ENCODE assay signal across 9 cellular contexts in the genomic region with DNA sequence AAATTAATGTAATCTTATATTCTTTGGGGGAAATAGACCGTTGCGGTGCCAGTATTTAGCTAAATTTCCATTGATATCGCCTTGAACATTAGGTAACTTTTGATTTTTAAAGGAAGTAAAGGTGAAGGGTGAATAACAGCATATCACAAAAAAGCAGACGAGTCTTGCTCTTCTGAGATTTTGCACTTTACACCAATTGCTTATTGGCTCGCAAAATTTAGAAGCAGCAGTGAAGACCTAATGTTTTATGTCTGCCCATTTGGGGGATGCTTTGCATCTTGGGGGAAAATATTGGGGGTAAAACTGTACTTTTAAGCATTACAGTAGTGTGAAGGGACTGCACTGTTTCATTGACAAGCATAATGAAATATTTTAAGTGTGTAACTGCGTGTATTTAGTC. TPM values are rescaled to one million over a fixed set of nuclear protein-coding genes. Genes with fewer than 3 reads are reported as not detected.
DNase-seq lines count a peak whose midpoint lies in the region; ATAC-seq and TF ChIP-seq lines count a peak whose summit lies in the region.
"Had no signal": no experiment of that assay in that cellular context is flagged by ENCODE, and none has a peak within 500 bp of the region (broad histone marks: within the 10 kb centered on the region; RNA-seq: fewer than 3 reads in every experiment).

No MANE protein-coding gene starts in this region.

- TF ChIP-seq POLR2A in esophagus squamous epithelium (IDR thresholded peaks at IDR 0.05) (no peak), prostate gland (IDR thresholded peaks at IDR 0.05) (no peak)

- H3K27ac Mint-ChIP-seq in CD4-positive, CD25-positive, alpha-beta regulatory T cell: no peak overlapping the region
- H3K27ac Mint-ChIP-seq in progenitor cell of endocrine pancreas: no peak overlapping the region

- no peak overlapping the region for H3K4me3 Mint-ChIP-seq in CD4-positive, CD25-positive, alpha-beta regulatory T cell
- H3K4me3 Mint-ChIP-seq in progenitor cell of endocrine pancreas (ENCODE audit: low read depth): no peak overlapping the region

- no peaks in the 10 kb centered on the region for H3K9me3 Mint-ChIP-seq in CD4-positive, CD25-positive, alpha-beta regulatory T cell
- H3K9me3 Mint-ChIP-seq in progenitor cell of endocrine pancreas (ENCODE audit: low read depth): peaks cover 2% of the 10 kb centered on the region

- peaks cover 0 to 8% (median 5%) of the 10 kb centered on the region in 4 donors for H3K4me1 Mint-ChIP-seq in CD4-positive, CD25-positive, alpha-beta regulatory T cell
- H3K4me1 Mint-ChIP-seq in progenitor cell of endocrine pancreas (ENCODE audit: low read depth): peaks cover 11% of the 10 kb centered on the region

- H3K9me3 ChIP-seq in CD4-positive, CD25-positive, alpha-beta regulatory T cell (ENCODE audit: control insufficient read depth in 2 of 2, low read length in 2 of 2): no peaks in the 10 kb centered on the region
- no peaks in the 10 kb centered on the region for H3K9me3 ChIP-seq in MG63
- no peaks in the 10 kb centered on the region for H3K9me3 ChIP-seq in esophagus squamous epithelium
- no peaks in the 10 kb centered on the region for H3K9me3 ChIP-seq in prostate gland
- H3K9me3 ChIP-seq: adrenal gland had no signal

- no peaks in the 10 kb centered on the region for H3K27me3 ChIP-seq in CD4-positive, CD25-positive, alpha-beta regulatory T cell (ENCODE audit: control insufficient read depth, insufficient read depth, low read length)
- no peaks in the 10 kb centered on the region for H3K27me3 ChIP-seq in MG63
- H3K27me3 ChIP-seq in esophagus squamous epithelium: no peaks in the 10 kb centered on the region
- no peaks in the 10 kb centered on the region for H3K27me3 ChIP-seq in prostate gland (replicated peaks; ENCODE audit: insufficient read depth)
- H3K27me3 ChIP-seq: adrenal gland had no signal

- H3K36me3 ChIP-seq in CD4-positive, CD25-positive, alpha-beta regulatory T cell (ENCODE audit: control insufficient read depth, insufficient read depth, low read length): no peaks in the 10 kb centered on the region
- H3K36me3 ChIP-seq in MG63 (no peaks in the 10 kb centered on the region), esophagus squamous epithelium (no peaks in the 10 kb centered on the region), prostate gland (no peaks in the 10 kb centered on the region)
- H3K36me3 ChIP-seq: adrenal gland had no signal

- H3K4me3 ChIP-seq in CD4-positive, CD25-positive, alpha-beta regulatory T cell (ENCODE audit: low read depth, low read length): peak overlapping the region; percentile 94
- H3K4me3 ChIP-seq in MG63: peak overlapping the region; percentile 60; the same call in 1 of the 2 replicates
- H3K4me3 ChIP-seq in esophagus squamous epithelium: peak overlapping the region; percentile 34 to 66 (median 55)
- peak overlapping the region; percentile 37 to 42 for H3K4me3 ChIP-seq in prostate gland

- H3K27me3 Mint-ChIP-seq in CD4-positive, CD25-positive, alpha-beta regulatory T cell: no peaks in the 10 kb centered on the region
- peaks cover 3% of the 10 kb centered on the region for H3K27me3 Mint-ChIP-seq in progenitor cell of endocrine pancreas

- no peak for DNase-seq in CD4-positive, CD25-positive, alpha-beta regulatory T cell
- DNase-seq in MG63: no peak
- no peak for DNase-seq in esophagus squamous epithelium (lab: John Stamatoyannopoulos, UW)
- no peak for DNase-seq in prostate gland (ENCODE audit: low spot score)
- no peak for DNase-seq in Ammon's horn (ENCODE audit: low spot score)
- DNase-seq in NCI-H2171 (lab: John Stamatoyannopoulos, UW): no peak
- DNase-seq in activated CD8-positive, alpha-beta memory T cell treated with anti-CD3 and anti-CD28 coated beads, Interleukin-2, amount 50 U/mL, for 48 hours: no peak
- DNase-seq in progenitor cell of endocrine pancreas (ENCODE audit: low spot score, unreplicated experiment): no peak
- DNase-seq: adrenal gland had no signal

- no peaks in the 10 kb centered on the region for H3K36me3 Mint-ChIP-seq in CD4-positive, CD25-positive, alpha-beta regulatory T cell
- no peaks in the 10 kb centered on the region for H3K36me3 Mint-ChIP-seq in progenitor cell of endocrine pancreas (ENCODE audit: insufficient read depth)

- WGBS in esophagus squamous epithelium, 2 donors: 0 to 1% methylated on average over 6 of the region's 6 CpGs
- WGBS in prostate gland: 7% methylated on average over 6 of the region's 6 CpGs

- no peak overlapping the region for H3K27ac ChIP-seq in CD4-positive, CD25-positive, alpha-beta regulatory T cell (ENCODE audit: insufficient read depth, low read length, poor library complexity, severe bottlenecking)
- H3K27ac ChIP-seq in esophagus squamous epithelium: peak overlapping the region; percentile 48 to 78 (median 62)
- H3K27ac ChIP-seq in prostate gland: no peak overlapping the region
- H3K27ac ChIP-seq: adrenal gland had no signal

- intact Hi-C loops in esophagus squamous epithelium (cut with DNase I): no loop called here
- intact Hi-C loops in prostate gland (cut with DNase I): loop anchor here (10.0 kb wide), 1 partner anchor 109 kb away; no protein-coding TSS in a partner anchor

- H3K4me1 ChIP-seq in CD4-positive, CD25-positive, alpha-beta regulatory T cell (ENCODE audit: control insufficient read depth, insufficient read depth, low read length, poor library complexity, severe bottlenecking): peaks cover 32% of the 10 kb centered on the region
- H3K4me1 ChIP-seq in esophagus squamous epithelium (peaks cover 7 to 55% (median 29%) of the 10 kb centered on the region in 3 donors), prostate gland (replicated peaks) (no peaks in the 10 kb centered on the region)

- no peak for TF ChIP-seq CTCF in esophagus squamous epithelium (IDR thresholded peaks at IDR 0.05)
- no peak for TF ChIP-seq CTCF in prostate gland (IDR thresholded peaks at IDR 0.05)
- TF ChIP-seq CTCF in progenitor cell of endocrine pancreas (IDR thresholded peaks at IDR 0.05; ENCODE audit: unreplicated experiment): no peak

- ATAC-seq in CD4-positive, CD25-positive, alpha-beta regulatory T cell (ENCODE audit: low read depth in 2 of 2): no peak

RNA-seq across cellular contexts. Expression of gene MAP2K6, which starts 0.9 kb away (rescaled TPM):
- total RNA-seq in CD4-positive, CD25-positive, alpha-beta regulatory T cell: 17.3 TPM
- polyA plus RNA-seq in CD4-positive, CD25-positive, alpha-beta regulatory T cell: 10 to 100 TPM; 10.3 to 16.4 (median 13.2) TPM
- total RNA-seq in MG63 (2014; rRNA removed; shearing (Covaris generic); ENCODE audit: low replicate concordance): 0.96 and 1.9 TPM in 2 replicates
- total RNA-seq in esophagus squamous epithelium (10 to 100 TPM in 1 of 4 donors, 1 to 10 TPM in 3; 1.5 to 15.0 (median 2.5) TPM), prostate gland (10 to 100 TPM in 1 of 2 donors, 1 to 10 TPM in 1; 5.4 to 14.1 TPM), progenitor cell of endocrine pancreas (44.3 and 44.7 TPM in 2 replicates)

Comparison
In these comparisons a context has a peak if more than half of its experiments do, and no peak if none do; other contexts are left out.
1. H3K27ac ChIP-seq: peak in esophagus squamous epithelium (4 of 4); none in CD4-positive, CD25-positive, alpha-beta regulatory T cell (single experiment) and prostate gland (0 of 2).
2. H3K4me3 ChIP-seq: peak in every context shown above with its lines; median percentile 94 in CD4-positive, CD25-positive, alpha-beta regulatory T cell; 60 in MG63; 55 in esophagus squamous epithelium; 40 in prostate gland.